1 cellular context compared by ENCODE assay signal in the genomic region with DNA sequence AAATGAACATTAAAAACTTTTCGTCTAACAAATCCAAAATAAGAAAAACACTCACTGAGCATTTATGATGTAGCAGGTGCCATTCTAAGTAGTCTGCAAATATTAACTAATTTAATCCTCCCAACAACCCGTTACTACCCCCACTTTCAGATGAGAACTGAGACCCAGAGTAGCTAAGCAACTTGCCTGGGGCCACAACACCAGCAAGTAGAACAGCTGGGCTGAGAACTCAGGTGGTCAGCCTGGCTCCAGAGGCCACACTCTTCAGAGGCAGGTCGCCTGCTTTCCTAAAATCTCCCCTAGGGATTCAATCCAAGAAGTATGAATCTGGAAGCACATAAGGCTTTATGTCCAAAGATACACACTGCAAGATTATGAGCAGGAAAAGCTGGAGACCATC.
TF ChIP-seq lines count a peak whose summit lies in the region.

No MANE protein-coding gene starts in this region.

TF ChIP-seq in GM23338, 12 proteins besides CTCF, POLR2A, EP300 and RAD21 (continued from another document):
- TF ChIP-seq, protein P1, sequence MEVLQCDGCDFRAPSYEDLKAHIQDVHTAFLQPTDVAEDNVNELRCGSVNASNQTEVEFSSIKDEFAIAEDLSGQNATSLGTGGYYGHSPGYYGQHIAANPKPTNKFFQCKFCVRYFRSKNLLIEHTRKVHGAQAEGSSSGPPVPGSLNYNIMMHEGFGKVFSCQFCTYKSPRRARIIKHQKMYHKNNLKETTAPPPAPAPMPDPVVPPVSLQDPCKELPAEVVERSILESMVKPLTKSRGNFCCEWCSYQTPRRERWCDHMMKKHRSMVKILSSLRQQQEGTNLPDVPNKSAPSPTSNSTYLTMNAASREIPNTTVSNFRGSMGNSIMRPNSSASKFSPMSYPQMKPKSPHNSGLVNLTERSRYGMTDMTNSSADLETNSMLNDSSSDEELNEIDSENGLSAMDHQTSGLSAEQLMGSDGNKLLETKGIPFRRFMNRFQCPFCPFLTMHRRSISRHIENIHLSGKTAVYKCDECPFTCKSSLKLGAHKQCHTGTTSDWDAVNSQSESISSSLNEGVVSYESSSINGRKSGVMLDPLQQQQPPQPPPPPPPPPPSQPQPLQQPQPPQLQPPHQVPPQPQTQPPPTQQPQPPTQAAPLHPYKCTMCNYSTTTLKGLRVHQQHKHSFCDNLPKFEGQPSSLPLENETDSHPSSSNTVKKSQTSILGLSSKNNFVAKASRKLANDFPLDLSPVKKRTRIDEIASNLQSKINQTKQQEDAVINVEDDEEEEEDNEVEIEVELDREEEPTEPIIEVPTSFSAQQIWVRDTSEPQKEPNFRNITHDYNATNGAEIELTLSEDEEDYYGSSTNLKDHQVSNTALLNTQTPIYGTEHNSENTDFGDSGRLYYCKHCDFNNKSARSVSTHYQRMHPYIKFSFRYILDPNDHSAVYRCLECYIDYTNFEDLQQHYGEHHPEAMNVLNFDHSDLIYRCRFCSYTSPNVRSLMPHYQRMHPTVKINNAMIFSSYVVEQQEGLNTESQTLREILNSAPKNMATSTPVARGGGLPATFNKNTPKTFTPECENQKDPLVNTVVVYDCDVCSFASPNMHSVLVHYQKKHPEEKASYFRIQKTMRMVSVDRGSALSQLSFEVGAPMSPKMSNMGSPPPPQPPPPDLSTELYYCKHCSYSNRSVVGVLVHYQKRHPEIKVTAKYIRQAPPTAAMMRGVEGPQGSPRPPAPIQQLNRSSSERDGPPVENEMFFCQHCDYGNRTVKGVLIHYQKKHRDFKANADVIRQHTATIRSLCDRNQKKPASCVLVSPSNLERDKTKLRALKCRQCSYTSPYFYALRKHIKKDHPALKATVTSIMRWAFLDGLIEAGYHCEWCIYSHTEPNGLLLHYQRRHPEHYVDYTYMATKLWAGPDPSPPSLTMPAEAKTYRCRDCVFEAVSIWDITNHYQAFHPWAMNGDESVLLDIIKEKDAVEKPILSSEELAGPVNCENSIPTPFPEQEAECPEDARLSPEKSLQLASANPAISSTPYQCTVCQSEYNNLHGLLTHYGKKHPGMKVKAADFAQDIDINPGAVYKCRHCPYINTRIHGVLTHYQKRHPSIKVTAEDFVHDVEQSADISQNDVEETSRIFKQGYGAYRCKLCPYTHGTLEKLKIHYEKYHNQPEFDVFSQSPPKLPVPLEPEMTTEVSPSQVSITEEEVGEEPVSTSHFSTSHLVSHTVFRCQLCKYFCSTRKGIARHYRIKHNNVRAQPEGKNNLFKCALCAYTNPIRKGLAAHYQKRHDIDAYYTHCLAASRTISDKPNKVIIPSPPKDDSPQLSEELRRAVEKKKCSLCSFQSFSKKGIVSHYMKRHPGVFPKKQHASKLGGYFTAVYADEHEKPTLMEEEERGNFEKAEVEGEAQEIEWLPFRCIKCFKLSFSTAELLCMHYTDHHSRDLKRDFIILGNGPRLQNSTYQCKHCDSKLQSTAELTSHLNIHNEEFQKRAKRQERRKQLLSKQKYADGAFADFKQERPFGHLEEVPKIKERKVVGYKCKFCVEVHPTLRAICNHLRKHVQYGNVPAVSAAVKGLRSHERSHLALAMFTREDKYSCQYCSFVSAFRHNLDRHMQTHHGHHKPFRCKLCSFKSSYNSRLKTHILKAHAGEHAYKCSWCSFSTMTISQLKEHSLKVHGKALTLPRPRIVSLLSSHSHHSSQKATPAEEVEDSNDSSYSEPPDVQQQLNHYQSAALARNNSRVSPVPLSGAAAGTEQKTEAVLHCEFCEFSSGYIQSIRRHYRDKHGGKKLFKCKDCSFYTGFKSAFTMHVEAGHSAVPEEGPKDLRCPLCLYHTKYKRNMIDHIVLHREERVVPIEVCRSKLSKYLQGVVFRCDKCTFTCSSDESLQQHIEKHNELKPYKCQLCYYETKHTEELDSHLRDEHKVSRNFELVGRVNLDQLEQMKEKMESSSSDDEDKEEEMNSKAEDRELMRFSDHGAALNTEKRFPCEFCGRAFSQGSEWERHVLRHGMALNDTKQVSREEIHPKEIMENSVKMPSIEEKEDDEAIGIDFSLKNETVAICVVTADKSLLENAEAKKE (CRISPR knock-in tag; IDR thresholded peaks at IDR 0.05): no peak
- no peak for TF ChIP-seq EZH2phosphoT487 (IDR thresholded peaks at IDR 0.05; ENCODE audit: unreplicated experiment)
